Comparison of ENCODE assay signal across 10 cellular contexts in the genomic region with DNA sequence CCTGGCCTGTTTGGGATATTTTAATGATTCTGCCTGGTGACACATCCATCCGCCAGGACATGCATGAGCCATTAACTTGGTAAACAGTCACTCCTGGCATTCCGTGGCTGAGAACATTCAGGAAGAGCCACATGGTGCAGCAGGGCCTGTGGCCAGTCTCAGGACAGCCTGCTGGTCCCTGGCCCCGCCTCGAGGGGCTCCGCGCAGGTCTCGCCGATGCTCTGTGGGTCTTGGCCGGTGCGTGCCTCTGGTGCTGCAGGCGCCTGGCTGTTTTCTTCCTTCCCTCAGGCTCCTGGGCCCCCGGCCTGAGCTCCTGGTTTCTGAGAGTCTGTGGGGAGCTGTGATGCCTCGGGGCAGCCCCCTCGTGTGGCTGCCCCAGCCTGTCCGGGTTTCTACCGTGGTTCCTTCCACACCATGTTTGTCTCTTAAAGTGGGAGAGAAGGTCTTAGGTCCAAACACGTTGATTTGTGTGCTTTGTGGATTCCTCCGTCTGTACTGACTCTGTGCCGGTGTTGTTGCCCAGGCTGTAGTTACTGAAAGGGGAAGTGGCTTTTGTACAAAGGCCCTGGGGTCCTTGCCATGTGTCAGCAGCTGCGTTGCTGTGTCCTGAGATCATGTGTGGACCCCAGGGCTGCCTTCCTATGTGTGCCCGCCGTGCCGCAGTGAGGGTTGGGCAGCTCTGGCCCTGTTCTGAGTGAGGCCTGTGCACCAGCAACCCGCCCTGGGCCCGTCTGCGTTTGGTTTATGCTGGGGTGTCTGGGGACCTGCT. TPM values are rescaled to one million over a fixed set of nuclear protein-coding genes. Genes with fewer than 3 reads are reported as not detected.
DNase-seq lines count a peak whose midpoint lies in the region; ATAC-seq, FAIRE-seq and TF ChIP-seq lines count a peak whose summit lies in the region.
"Had no signal": no experiment of that assay in that cellular context is flagged by ENCODE, and none has a peak within 500 bp of the region (broad histone marks: within the 10 kb centered on the region; RNA-seq: fewer than 3 reads in every experiment).

No MANE protein-coding gene starts in this region.

- no peaks in the 10 kb centered on the region for H3K27me3 ChIP-seq in prostate gland (replicated peaks; ENCODE audit: insufficient read depth)

- H3K4me3 ChIP-seq in prostate gland = no peak overlapping the region

- TF ChIP-seq CTCF in prostate gland (IDR thresholded peaks at IDR 0.05) = no peak
- TF ChIP-seq CTCF in omental fat pad (IDR thresholded peaks at IDR 0.05) = no peak

- H3K36me3 ChIP-seq in prostate gland = peaks cover 5 to 11% of the 10 kb centered on the region in 2 donors

- peak; percentile 70; the same call in 1 of the 2 replicates for TF ChIP-seq POLR2A in GM12891 (IDR thresholded peaks at IDR 0.05; ENCODE audit: low read depth, low read length)
- no peak for TF ChIP-seq POLR2A in prostate gland (IDR thresholded peaks at IDR 0.05)

- H3K4me1 ChIP-seq in prostate gland (replicated peaks) = peaks cover 12% of the 10 kb centered on the region

- WGBS in prostate gland = 60% methylated on average over 26 of the region's 26 CpGs

- FAIRE-seq in GM12891 (lab: Jason Lieb, UNC) = no peak

- H3K27ac ChIP-seq in cingulate gyrus (ENCODE audit: low read depth, low read length) = peak overlapping the region; percentile 10
- H3K27ac ChIP-seq in prostate gland = peak overlapping the region; percentile 75 to 83

- no peak for ATAC-seq in omental fat pad (ENCODE audit: low FRiP score)

- DNase-seq in GM12891 (ENCODE audit: insufficient read length, low spot score) = no peak
- peak; percentile 90 for DNase-seq in NAMALWA (ENCODE audit: low spot score)
- DNase-seq in prostate gland (ENCODE audit: low spot score) = peak; percentile 66
- DNase-seq in omental fat pad (ENCODE audit: low spot score) = no peak
- DNase-seq in midbrain (lab: John Stamatoyannopoulos, UW) = no peak
- no peak for DNase-seq in NCI-H1092 treated with DMSO at 0.1 percent for 48 hours (lab: John Stamatoyannopoulos, UW)
- DNase-seq in NCI-H1436 (lab: John Stamatoyannopoulos, UW) = no peak
- DNase-seq: hippocampal formation, NCI-H774 had no signal

- intact Hi-C loops in prostate gland (cut with DNase I) = no loop called here

- H3K9me3 ChIP-seq in prostate gland = no peaks in the 10 kb centered on the region

TF ChIP-seq in GM12891, 5 proteins besides CTCF, POLR2A, EP300 and RAD21:
- no peak for TF ChIP-seq PAX5 (IDR thresholded peaks at IDR 0.05; ENCODE audit: insufficient read depth, low read length, severe bottlenecking)
- peak; percentile 25; the same call in 1 of the 2 replicates for TF ChIP-seq TAF1 (IDR thresholded peaks at IDR 0.05; ENCODE audit: low read depth, low read length)
- 0 out of 2 replicates have a peak, but pooled peaks have one; percentile 50 for TF ChIP-seq POLR2AphosphoS5 (IDR thresholded peaks at IDR 0.05; ENCODE audit: low read depth, low read length)
- TF ChIP-seq SPI1 (IDR thresholded peaks at IDR 0.05; ENCODE audit: low read depth, low read length) = peak; percentile 97
- TF ChIP-seq POU2F2 (IDR thresholded peaks at IDR 0.05; ENCODE audit: low read depth, low read length) = 0 out of 2 replicates have a peak, but pooled peaks have one; percentile 42

RNA-seq across cellular contexts. Expression of gene TRABD, which starts 6.5 kb away (rescaled TPM):
- 53.0 TPM for polyA plus RNA-seq in GM12891 (2012; ENCODE audit: low read depth, missing spikeins)
- 10 to 100 TPM; 39.1 to 43.1 TPM for total RNA-seq in prostate gland
- total RNA-seq in omental fat pad = 10 to 100 TPM; 18.3 to 43.1 (median 28.4) TPM

RNA-seq across cellular contexts. Expression of gene SELENOO, which starts 8.6 kb away (rescaled TPM):
- 10.4 TPM for polyA plus RNA-seq in GM12891 (2012; ENCODE audit: low read depth, missing spikeins)
- total RNA-seq in prostate gland (10 to 100 TPM; 51.8 to 58.5 TPM), omental fat pad (10 to 100 TPM; 21.2 to 38.3 (median 31.9) TPM)

RNA-seq across cellular contexts. Expression of gene PANX2, which starts 21.7 kb away (rescaled TPM):
- 0.67 TPM for polyA plus RNA-seq in GM12891 (2012; ENCODE audit: low read depth, missing spikeins)
- total RNA-seq in prostate gland (1 to 10 TPM; 7.5 to 9.5 TPM), omental fat pad (1 to 10 TPM; 1.3 to 1.8 (median 1.6) TPM)

RNA-seq across cellular contexts. Expression of gene TUBGCP6, which starts 52.6 kb away (rescaled TPM):
- polyA plus RNA-seq in GM12891 (2012; ENCODE audit: low read depth, missing spikeins) = 25.2 TPM
- total RNA-seq in prostate gland (100 to 1,000 TPM in 1 of 2 donors, 10 to 100 TPM in 1; 56.3 to 117 TPM), omental fat pad (10 to 100 TPM; 32.7 to 52.2 (median 33.5) TPM)

RNA-seq across cellular contexts. Expression of gene HDAC10, which starts 58.8 kb away (rescaled TPM):
- polyA plus RNA-seq in GM12891 (2012; ENCODE audit: low read depth, missing spikeins) = 32.6 TPM
- total RNA-seq in prostate gland (10 to 100 TPM; 36.9 to 41.3 TPM), omental fat pad (10 to 100 TPM; 18.4 to 53.8 (median 23.6) TPM)

Comparison
In these comparisons a context has a peak if more than half of its experiments do, and no peak if none do; other contexts are left out.
1. DNase-seq: peak in NAMALWA (single experiment) and prostate gland (single experiment); none in GM12891 (single experiment), omental fat pad (single experiment), midbrain (single experiment), NCI-H1092 treated with DMSO at 0.1 percent for 48 hours (single experiment) and NCI-H1436 (single experiment).